24 cellular contexts compared by ENCODE assay signal in the genomic region with DNA sequence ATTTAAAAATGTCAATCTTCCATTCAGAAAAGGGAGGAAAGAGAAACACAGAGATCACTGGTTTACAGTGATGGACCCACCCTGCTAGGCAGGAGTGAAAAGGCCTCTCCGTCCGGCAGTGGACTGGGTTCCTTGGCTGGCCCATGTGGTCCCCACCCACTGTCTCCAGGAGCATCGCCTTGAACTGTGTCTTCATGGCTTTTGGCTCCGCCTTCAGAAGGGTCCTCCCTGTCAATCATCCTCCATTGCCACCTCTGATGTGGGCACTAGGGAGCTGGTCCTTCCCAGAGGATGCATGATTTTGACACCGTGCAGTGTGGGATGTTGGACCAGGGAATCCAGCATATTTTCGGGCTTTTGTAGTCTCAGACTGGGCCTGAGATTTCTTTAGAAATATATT. TPM values are rescaled to one million over a fixed set of nuclear protein-coding genes. Genes with fewer than 3 reads are reported as not detected.
"Had no signal": no experiment of that assay in that cellular context is flagged by ENCODE, and none has a peak within 500 bp of the region (broad histone marks: within the 10 kb centered on the region; RNA-seq: fewer than 3 reads in every experiment).

No MANE protein-coding gene starts in this region.

- H3K36me3 ChIP-seq: MG63, SJSA1 had no signal

- H3K27me3 ChIP-seq: SJSA1 had no signal

- ATAC-seq: T-cell had no signal

- H3K27ac ChIP-seq: HL-60, SJSA1, SK-N-MC had no signal

- H3K4me1 ChIP-seq: SJSA1 had no signal

- H3K9me3 ChIP-seq: MG63, SJSA1 had no signal

- DNase-seq: KBM-7, MG63, NCI-H1092, NCI-H1417 treated with DMSO at 0.1 percent for 48 hours, NCI-H146, NCI-H1694 treated with DMSO at 0.1 percent for 48 hours, NCI-H1930, NCI-H2081 treated with DMSO at 0.1 percent for 48 hours, NCI-H2171, NCI-H226, NCI-H446, NCI-H510A, NCI-H524 treated with DMSO at 0.1 percent for 48 hours, NCI-H69, NCI-H774, Right ventricle myocardium superior, SIG-M5, T-cell had no signal

- H3K4me3 ChIP-seq: MG63, SJSA1, SK-N-MC had no signal

- FAIRE-seq: HTR-8/SVneo, RCC 7860 had no signal

RNA-seq across cellular contexts. Expression of gene B3GAT1, which starts 58.2 kb away (rescaled TPM):
- total RNA-seq: SJSA1 had no signal
- polyA plus RNA-seq: IgD-negative memory B cell had no signal
